Comparison of ENCODE assay signal across 21 cellular contexts in genomic region chr6:50305660-50306059, GRCh38.
DNase-seq lines count a peak whose midpoint lies in the region; ATAC-seq, FAIRE-seq and TF ChIP-seq lines count a peak whose summit lies in the region.
"Had no signal": no experiment of that assay in that cellular context is flagged by ENCODE, and none has a peak within 500 bp of the region (broad histone marks: within the 10 kb centered on the region; RNA-seq: fewer than 3 reads in every experiment).

No MANE protein-coding gene starts in this region.

- no peak overlapping the region for H3K27ac ChIP-seq in A549
- no peak overlapping the region for H3K27ac ChIP-seq in PC-3 (ENCODE audit: low read length)
- H3K27ac ChIP-seq in foreskin keratinocyte: no peak overlapping the region

- DNase-seq in A549 (ENCODE audit: low read depth in 1 of 2, low spot score in 1 of 2) (peak in 1 of 2 experiments; percentile 1), HS-5 (ENCODE audit: low read depth) (peak; percentile 49), PC-3 (peak; percentile 33), foreskin keratinocyte (peak; percentile 14 to 31), AML-193 (lab: John Stamatoyannopoulos, UW) (no peak), NCI-H82 (lab: John Stamatoyannopoulos, UW) (no peak), Right ventricle myocardium inferior (ENCODE audit: missing footprints) (no peak), HEK293T (ENCODE audit: extremely low spot score) (no peak)
- DNase-seq: activated CD4-positive, CD25-positive, alpha-beta regulatory T cell treated with anti-CD3 and anti-CD28 coated beads, Interleukin-2, amount 50 U/mL, for 72 hours; activated CD8-positive, alpha-beta memory T cell treated with anti-CD3 and anti-CD28 coated beads for 24 hours; activated naive CD4-positive, alpha-beta T cell treated with Interleukin-2 at 50 U/mL for 16 hours; activated T-cell treated with anti-CD3 and anti-CD28 coated beads, Interleukin-2, amount 50 U/mL, for 48 hours; caudate nucleus; DMS 273 treated with DMSO at 0.1 percent for 48 hours; GDM1; HCEC 1CT; Karpas-422; NCI-H1417 treated with DMSO at 0.1 percent for 48 hours; NCI-H2171 treated with DMSO at 0.1 percent for 48 hours; NCI-H526; SIG-M5 had no signal

- no peak for TF ChIP-seq CTCF in A549 (IDR thresholded peaks at IDR 0.05)
- TF ChIP-seq CTCF in PC-3 (conservative IDR thresholded peaks at IDR 0.05; ENCODE audit: low read depth, low read length): no peak
- no peak for TF ChIP-seq CTCF in foreskin keratinocyte (conservative IDR thresholded peaks at IDR 0.05)

- TF ChIP-seq RAD21 in A549 (conservative IDR thresholded peaks at IDR 0.05 in 1 of 2, IDR thresholded peaks at IDR 0.05 in 1 of 2): no peak

- H3K4me3 ChIP-seq in A549: no peak overlapping the region
- no peak overlapping the region for H3K4me3 ChIP-seq in PC-3 (ENCODE audit: low read length)

- H4K20me1 ChIP-seq in PC-3 (ENCODE audit: low read length): no peaks in the 10 kb centered on the region

- H3K9me2 ChIP-seq in PC-3 (replicated peaks; ENCODE audit: low read length): no peaks in the 10 kb centered on the region

- intact Hi-C loops in PC-3 (cut with micrococcal nuclease): no loop called here
- intact Hi-C loops in Right ventricle myocardium inferior (cut with DNase I): no loop called here

- no peak overlapping the region for H2AFZ ChIP-seq in PC-3 (ENCODE audit: low read length)

- no peaks in the 10 kb centered on the region for H3K4me1 ChIP-seq in A549
- no peaks in the 10 kb centered on the region for H3K4me1 ChIP-seq in PC-3 (ENCODE audit: insufficient read depth, low read length)
- H3K4me1 ChIP-seq in foreskin keratinocyte: no peaks in the 10 kb centered on the region

- CTCF ChIA-PET in A549 (lab: Yijun Ruan, JAX): no interaction called here
- CTCF ChIA-PET in PC-3 (lab: Charles Lee): no interaction called here
- CTCF ChIA-PET in HEK293T (lab: Yijun Ruan, JAX): no interaction called here

- FAIRE-seq in A549 (lab: Jason Lieb, UNC): no peak

- no peak for TF ChIP-seq EP300 in A549 (IDR thresholded peaks at IDR 0.05)

- no peak for TF ChIP-seq POLR2A in A549 (IDR thresholded peaks at IDR 0.05; ENCODE audit: low read length)

- BruUV-seq in PC-3 (replicated peaks; lab: Mats Ljungman, UMichigan): no TSS peak

- H3K36me3 ChIP-seq in PC-3 (ENCODE audit: low read depth, low read length): no peaks in the 10 kb centered on the region

- no peaks in the 10 kb centered on the region for H3F3A ChIP-seq in PC-3 (ENCODE audit: low read length, unreplicated experiment)

- H3K79me2 ChIP-seq in PC-3 (ENCODE audit: low read length): no peaks in the 10 kb centered on the region

- H3K4me2 ChIP-seq in A549: no peak overlapping the region
- H3K4me2 ChIP-seq in PC-3 (ENCODE audit: low read length): no peak overlapping the region

- H3K27me3 ChIP-seq in PC-3 (ENCODE audit: low read length): no peaks in the 10 kb centered on the region
- H3K27me3 ChIP-seq in foreskin keratinocyte: no peaks in the 10 kb centered on the region

- ATAC-seq in A549 (no peak), PC-3 (no peak), foreskin keratinocyte (peak; percentile 79), Right ventricle myocardium inferior (no peak)

- H3K9me3 ChIP-seq in A549 (no peaks in the 10 kb centered on the region), PC-3 (ENCODE audit: low read length) (no peaks in the 10 kb centered on the region)

- no peak overlapping the region for H3K9ac ChIP-seq in PC-3 (ENCODE audit: low read length)

- POLR2A ChIA-PET in A549 (lab: Yijun Ruan, JAX): no interaction called here
- POLR2A ChIA-PET in PC-3 (lab: Charles Lee; ENCODE audit: unreplicated experiment): no interaction called here
- POLR2A ChIA-PET in HEK293T (lab: Yijun Ruan, JAX): no interaction called here

TF ChIP-seq in A549, 52 proteins besides CTCF, POLR2A, EP300 and RAD21:
- no peak for TF ChIP-seq FOSL2 (IDR thresholded peaks at IDR 0.05)
- TF ChIP-seq FOSL2 (CRISPR knock-in tag; IDR thresholded peaks at IDR 0.05): peak; percentile 51; the same call in 1 of the 2 replicates
- TF ChIP-seq FOSB (CRISPR knock-in tag; IDR thresholded peaks at IDR 0.05): no peak
- TF ChIP-seq HOXB5 (CRISPR knock-in tag; IDR thresholded peaks at IDR 0.05): no peak
- TF ChIP-seq TFCP2L1 (CRISPR knock-in tag; IDR thresholded peaks at IDR 0.05): no peak

TF ChIP-seq in HEK293T, 16 proteins besides CTCF, POLR2A, EP300 and RAD21:
- TF ChIP-seq ARNT (IDR thresholded peaks at IDR 0.05): no peak
- no peak for TF ChIP-seq NFRKB (IDR thresholded peaks at IDR 0.05)
- no peak for TF ChIP-seq HDGF (IDR thresholded peaks at IDR 0.05; ENCODE audit: borderline replicate concordance)
- TF ChIP-seq, protein P1, sequence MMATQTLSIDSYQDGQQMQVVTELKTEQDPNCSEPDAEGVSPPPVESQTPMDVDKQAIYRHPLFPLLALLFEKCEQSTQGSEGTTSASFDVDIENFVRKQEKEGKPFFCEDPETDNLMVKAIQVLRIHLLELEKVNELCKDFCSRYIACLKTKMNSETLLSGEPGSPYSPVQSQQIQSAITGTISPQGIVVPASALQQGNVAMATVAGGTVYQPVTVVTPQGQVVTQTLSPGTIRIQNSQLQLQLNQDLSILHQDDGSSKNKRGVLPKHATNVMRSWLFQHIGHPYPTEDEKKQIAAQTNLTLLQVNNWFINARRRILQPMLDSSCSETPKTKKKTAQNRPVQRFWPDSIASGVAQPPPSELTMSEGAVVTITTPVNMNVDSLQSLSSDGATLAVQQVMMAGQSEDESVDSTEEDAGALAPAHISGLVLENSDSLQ (IDR thresholded peaks at IDR 0.05): no peak
- TF ChIP-seq ZNF384 (IDR thresholded peaks at IDR 0.05): no peak
- TF ChIP-seq ELF4 (IDR thresholded peaks at IDR 0.05): no peak
- no peak for TF ChIP-seq CTBP1 (IDR thresholded peaks at IDR 0.05; ENCODE audit: borderline replicate concordance)
- no peak for TF ChIP-seq LEF1 (IDR thresholded peaks at IDR 0.05; ENCODE audit: borderline replicate concordance)
- no peak for TF ChIP-seq TARDBP (IDR thresholded peaks at IDR 0.05)
- no peak for TF ChIP-seq FOXM1 (IDR thresholded peaks at IDR 0.05; ENCODE audit: borderline replicate concordance)
- no peak for TF ChIP-seq BHLHE40 (IDR thresholded peaks at IDR 0.05; ENCODE audit: borderline replicate concordance)
- no peak for TF ChIP-seq FOXA1 (IDR thresholded peaks at IDR 0.05)
- TF ChIP-seq SUZ12 (IDR thresholded peaks at IDR 0.05): no peak
- TF ChIP-seq FOXK2 (IDR thresholded peaks at IDR 0.05): no peak
- no peak for TF ChIP-seq SP1 (IDR thresholded peaks at IDR 0.05)
- TF ChIP-seq L3MBTL2 (conservative IDR thresholded peaks at IDR 0.05): no peak

Comparison
In these comparisons a context has a peak if more than half of its experiments do, and no peak if none do; other contexts are left out.
1. DNase-seq: peak in HS-5 (single experiment), PC-3 (single experiment) and foreskin keratinocyte (2 of 2); none in AML-193 (0 of 2), NCI-H82 (single experiment), Right ventricle myocardium inferior (single experiment) and HEK293T (single experiment).